1 cellular context compared by ENCODE assay signal in the genomic region with DNA sequence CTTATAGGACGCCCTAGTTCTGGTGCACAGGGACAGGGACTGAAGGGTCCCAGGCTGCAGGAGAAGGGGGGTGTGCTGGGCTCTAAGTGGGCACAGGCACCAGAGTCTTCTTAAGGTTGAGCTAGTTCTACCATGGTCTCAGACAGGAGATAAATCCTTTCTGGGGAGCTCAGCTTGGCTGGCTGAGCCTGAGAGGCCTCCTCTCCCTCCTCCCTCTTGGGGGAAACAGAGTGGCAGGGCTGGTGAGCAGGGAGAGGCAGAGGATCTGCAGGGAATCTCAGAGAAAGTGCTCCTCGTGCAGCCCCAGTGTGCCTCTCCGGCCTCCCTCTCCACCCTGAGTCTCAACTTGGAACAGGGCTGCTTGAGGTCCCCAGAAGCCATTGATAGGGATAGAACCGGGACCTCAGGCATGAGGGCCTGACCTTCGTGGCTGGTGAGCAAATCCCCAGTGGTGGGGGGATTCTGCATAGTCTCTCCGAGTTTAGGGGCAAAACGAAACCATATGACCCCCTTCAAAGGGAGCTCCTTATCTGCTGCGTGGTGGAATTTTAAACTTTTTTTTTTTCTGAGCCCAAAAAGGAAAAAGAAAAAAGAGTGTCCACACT.
TF ChIP-seq lines count a peak whose summit lies in the region.

No MANE protein-coding gene starts in this region.

TF ChIP-seq in HepG2, 621 proteins besides CTCF, POLR2A, EP300 and RAD21:
- TF ChIP-seq SMARCC2 (IDR thresholded peaks at IDR 0.05) (no peak), ZNF263 (CRISPR knock-in tag; IDR thresholded peaks at IDR 0.05) (peak; percentile 84)
